Comparison of ENCODE assay signal across 17 cellular contexts in the genomic region with DNA sequence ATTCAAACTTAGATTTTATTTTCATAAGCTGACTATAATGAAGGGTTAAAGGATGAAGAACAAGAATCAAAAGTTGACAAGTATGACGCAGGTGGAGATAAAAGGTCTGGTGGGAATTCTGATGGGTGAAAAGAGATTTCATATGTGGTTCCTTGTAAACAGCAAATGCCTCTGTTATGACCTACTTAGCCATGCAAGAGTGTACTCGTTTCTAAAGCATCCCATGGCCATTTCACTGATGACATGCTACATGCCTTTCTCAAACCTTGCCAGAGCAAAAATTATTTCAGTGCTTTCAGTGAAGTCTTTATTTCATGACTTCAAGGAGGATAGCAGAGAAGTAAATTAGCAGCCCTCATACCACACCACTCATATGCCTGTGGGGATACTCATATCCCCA.
"Had no signal": no experiment of that assay in that cellular context is flagged by ENCODE, and none has a peak within 500 bp of the region (broad histone marks: within the 10 kb centered on the region; RNA-seq: fewer than 3 reads in every experiment).

No MANE protein-coding gene starts in this region.

- H3K9me3 ChIP-seq: upper lobe of left lung had no signal

- DNase-seq: activated B cell treated with CpG ODN at 0.5 μM for 24 hours; activated CD4-positive, alpha-beta T cell treated with anti-CD3 and anti-CD28 coated beads for 48 hours; activated CD8-positive, alpha-beta memory T cell treated with anti-CD3 and anti-CD28 coated beads, Interleukin-2, amount 50 U/mL, for 4 hours; activated CD8-positive, alpha-beta T cell treated with anti-CD3 and anti-CD28 coated beads for 36 hours; activated effector memory CD4-positive, alpha-beta T cell treated with anti-CD3 and anti-CD28 coated beads, Interleukin-2, amount 50 U/mL, for 16 hours; activated T-cell treated with anti-CD3 and anti-CD28 coated beads, Interleukin-2, amount 50 U/mL, for 48 hours; amniotic stem cell; dermis blood vessel endothelial cell; kidney glomerular epithelial cell; mesendoderm; posterior cingulate gyrus; stimulated activated CD4-positive, alpha-beta T cell treated with anti-CD3 and anti-CD28 coated beads, Interleukin-2, amount 100 ng/mL, for 48 hours; stimulated activated naive B cell treated with anti-CD40 and anti-IgM and Interleukin-4, amounts not matched to agents 10 μg/mL and 1 μg/mL and 100 μg/mL, for 72 hours; SW 1271; upper lobe of left lung had no signal

- H3K27me3 ChIP-seq: upper lobe of left lung had no signal

- ATAC-seq: activated CD8-positive, alpha-beta T cell treated with anti-CD3 and anti-CD28 coated beads for 36 hours; natural killer cell treated with Interleukin-12 subunit alpha and Interleukin-12 subunit beta and Interleukin-15 and Interleukin-18, amount 100 ng/mL, for 72 hours; stimulated activated naive B cell treated with anti-CD40 and anti-IgM and Interleukin-4, amounts not matched to agents 10 μg/mL and 1 μg/mL and 100 μg/mL, for 72 hours had no signal

- H3K27ac ChIP-seq: epithelial cell of prostate had no signal

- H3K4me3 ChIP-seq: upper lobe of left lung had no signal
